ENCODE assay signal across 8 cellular contexts in genomic region chr14:90758028-90758889, GRCh38. TPM values are rescaled to one million over a fixed set of nuclear protein-coding genes. Genes with fewer than 3 reads are reported as not detected.
DNase-seq lines count a peak whose midpoint lies in the region; ATAC-seq and TF ChIP-seq lines count a peak whose summit lies in the region.

No MANE protein-coding gene starts in this region.

- peak; percentile 88 for ATAC-seq in HG03175 (IDR thresholded peaks at IDR 0.05; ENCODE audit: unreplicated experiment)
- ATAC-seq in activated CD4-positive, CD25-positive, alpha-beta regulatory T cell treated with anti-CD3 and anti-CD28 coated beads, Interleukin-2, amount 50 U/mL, for 24 hours: peak; percentile 96 to 97

- peak; percentile 66 for TF ChIP-seq POLR2A in GM18951 (IDR thresholded peaks at IDR 0.05; ENCODE audit: extremely low read depth, insufficient read depth, insufficient read length)

- peak; percentile 71 for TF ChIP-seq CTCF in AG10803 (conservative IDR thresholded peaks at IDR 0.05; ENCODE audit: low read length)

- in situ Hi-C loops in GM18951 (cut with MboI; ENCODE audit: low sequenced_read_pairs, unreplicated experiment): no loop called here

- H3K4me3 ChIP-seq in AG10803 (ENCODE audit: low read length): peak overlapping the region; percentile 76

- DNase-seq in AG10803 (ENCODE audit: low read depth) (peak; percentile 84), NCI-H2227 treated with DMSO at 0.1 percent for 48 hours (lab: John Stamatoyannopoulos, UW) (peak; percentile 82), cerebellum (ENCODE audit: low spot score) (peak; percentile 97), kidney tubule cell (ENCODE audit: low spot score) (peak; percentile 94)
- peak; percentile 87 to 93 for DNase-seq in stimulated activated CD4-positive, alpha-beta T cell treated with anti-CD3 and anti-CD28 coated beads, Interleukin-1b, Interleukin-23, amount 100 ng/mL, for 1 hour (ENCODE audit: low read depth in 2 of 2)

RNA-seq across cellular contexts. Expression of gene TTC7B, which starts 58.0 kb away (rescaled TPM):
- 26.3 TPM for total RNA-seq in cerebellum

Comparison
In these comparisons a context has a peak if more than half of its experiments do, and no peak if none do; other contexts are left out.
1. Peak in every context shown above with its lines: DNase-seq, ATAC-seq and H3K4me3 ChIP-seq.